Comparison of ENCODE assay signal across 9 cellular contexts in genomic region chr16:20675488-20676267, GRCh38. TPM values are rescaled to one million over a fixed set of nuclear protein-coding genes. Genes with fewer than 3 reads are reported as not detected.
DNase-seq lines count a peak whose midpoint lies in the region; ATAC-seq, FAIRE-seq and TF ChIP-seq lines count a peak whose summit lies in the region.
"Had no signal": no experiment of that assay in that cellular context is flagged by ENCODE, and none has a peak within 500 bp of the region (broad histone marks: within the 10 kb centered on the region; RNA-seq: fewer than 3 reads in every experiment).

No MANE protein-coding gene starts in this region.

- H3K79me2 ChIP-seq in GM23248 (ENCODE audit: insufficient read depth) = no peaks in the 10 kb centered on the region

- no peaks in the 10 kb centered on the region for H3K9me3 ChIP-seq in CD4-positive, CD25-positive, alpha-beta regulatory T cell (ENCODE audit: control insufficient read depth in 2 of 2, low read length in 2 of 2)
- H3K9me3 ChIP-seq in GM23248 (ENCODE audit: low read depth) (no peaks in the 10 kb centered on the region), right lobe of liver (no peaks in the 10 kb centered on the region)

- no peak for TF ChIP-seq CTCF in bronchial epithelial cell (IDR thresholded peaks at IDR 0.05; ENCODE audit: insufficient read depth, low read length, severe bottlenecking)
- no peak for TF ChIP-seq CTCF in right lobe of liver (IDR thresholded peaks at IDR 0.05)

- peak overlapping the region; percentile 72 to 89 (median 84) for H3K4me3 Mint-ChIP-seq in CD4-positive, CD25-positive, alpha-beta regulatory T cell
- H3K4me3 Mint-ChIP-seq in stimulated activated naive CD8-positive, alpha-beta T cell treated with anti-CD3 and anti-CD28 coated beads, Interleukin-15, Interleukin-2, amounts not matched to agents 100 ng/mL and 50 ng/mL, for 24 hours = peak overlapping the region; percentile 64

- FAIRE-seq in bronchial epithelial cell (lab: Jason Lieb, UNC) = no peak
- FAIRE-seq: colon had no signal

- peak overlapping the region; percentile 63 for H3K4me3 ChIP-seq in CD4-positive, CD25-positive, alpha-beta regulatory T cell (ENCODE audit: low read depth, low read length)
- H3K4me3 ChIP-seq in GM23248 = no peak overlapping the region
- H3K4me3 ChIP-seq in bronchial epithelial cell (ENCODE audit: low read depth, low read length) = peak overlapping the region; percentile 34
- H3K4me3 ChIP-seq in right lobe of liver = peak overlapping the region; percentile 17 to 33 (median 23)

- no peaks in the 10 kb centered on the region for H3K9me2 ChIP-seq in GM23248 (ENCODE audit: insufficient read depth)

- no peaks in the 10 kb centered on the region for H3K36me3 Mint-ChIP-seq in CD4-positive, CD25-positive, alpha-beta regulatory T cell
- no peaks in the 10 kb centered on the region for H3K36me3 Mint-ChIP-seq in stimulated activated naive CD8-positive, alpha-beta T cell treated with anti-CD3 and anti-CD28 coated beads, Interleukin-15, Interleukin-2, amounts not matched to agents 100 ng/mL and 50 ng/mL, for 24 hours (ENCODE audit: low read depth)

- H3K27ac ChIP-seq in CD4-positive, CD25-positive, alpha-beta regulatory T cell (ENCODE audit: insufficient read depth, low read length, poor library complexity, severe bottlenecking) = no peak overlapping the region
- no peak overlapping the region for H3K27ac ChIP-seq in GM23248
- H3K27ac ChIP-seq in right lobe of liver = peak overlapping the region; percentile 29 to 37 (median 30)

- in situ Hi-C loops in GM23248 (cut with MboI) = no loop called here

- peak in 2 of 3 donors; percentile 8 to 65 for DNase-seq in CD4-positive, CD25-positive, alpha-beta regulatory T cell
- DNase-seq in GM23248 (peak; percentile 10), NCI-H748 treated with DMSO at 0.1 percent for 48 hours (lab: John Stamatoyannopoulos, UW) (peak; percentile 15), bronchial epithelial cell (ENCODE audit: low read depth) (peak; percentile 70), right lobe of liver (peak in 1 of 3 donors; percentile 30), posterior vena cava (ENCODE audit: low spot score) (no peak)

- peaks cover 7 to 32% (median 13%) of the 10 kb centered on the region in 4 donors for H3K4me1 Mint-ChIP-seq in CD4-positive, CD25-positive, alpha-beta regulatory T cell
- peaks cover 45% of the 10 kb centered on the region for H3K4me1 Mint-ChIP-seq in stimulated activated naive CD8-positive, alpha-beta T cell treated with anti-CD3 and anti-CD28 coated beads, Interleukin-15, Interleukin-2, amounts not matched to agents 100 ng/mL and 50 ng/mL, for 24 hours (ENCODE audit: low read depth)

- ATAC-seq in CD4-positive, CD25-positive, alpha-beta regulatory T cell (ENCODE audit: low read depth in 2 of 2) = peak in 1 of 2 donors; percentile 39
- ATAC-seq in right lobe of liver (peak; percentile 41 to 60 (median 56)), GM19455 (IDR thresholded peaks at IDR 0.05; ENCODE audit: unreplicated experiment) (no peak)

- 1 to 8% methylated on average over 6 of the region's 6 CpGs for WGBS in GM23248 (ENCODE audit: low coverage in 1 of 2, low lambda C conversion rate in 2 of 2, missing lambda C conversion rate in 2 of 2), 2 experiments
- 25% methylated on average over 6 of the region's 6 CpGs for WGBS in right lobe of liver (ENCODE audit: insufficient coverage, low coverage, low lambda C conversion rate, missing lambda C conversion rate)

- H3K27me3 ChIP-seq in CD4-positive, CD25-positive, alpha-beta regulatory T cell (ENCODE audit: control insufficient read depth, insufficient read depth, low read length) = no peaks in the 10 kb centered on the region
- H3K27me3 ChIP-seq in GM23248 (replicated peaks; ENCODE audit: insufficient read depth) (no peaks in the 10 kb centered on the region), bronchial epithelial cell (ENCODE audit: control insufficient read depth, insufficient read depth, low read length) (no peaks in the 10 kb centered on the region), right lobe of liver (no peaks in the 10 kb centered on the region)

- H2AFZ ChIP-seq in GM23248 = no peak overlapping the region

- H4K20me1 ChIP-seq in GM23248 (ENCODE audit: insufficient read depth) = no peaks in the 10 kb centered on the region

- H3K4me2 ChIP-seq in GM23248 (ENCODE audit: unreplicated experiment) = no peak overlapping the region

- no peaks in the 10 kb centered on the region for H3K36me3 ChIP-seq in CD4-positive, CD25-positive, alpha-beta regulatory T cell (ENCODE audit: control insufficient read depth, insufficient read depth, low read length)
- H3K36me3 ChIP-seq in GM23248 (ENCODE audit: low read depth) (no peaks in the 10 kb centered on the region), bronchial epithelial cell (ENCODE audit: control insufficient read depth, insufficient read depth, low read length) (no peaks in the 10 kb centered on the region), right lobe of liver (no peaks in the 10 kb centered on the region)

- H3K27ac Mint-ChIP-seq in CD4-positive, CD25-positive, alpha-beta regulatory T cell = peak overlapping the region; percentile 66 to 91 (median 77)
- peak overlapping the region; percentile 77 for H3K27ac Mint-ChIP-seq in stimulated activated naive CD8-positive, alpha-beta T cell treated with anti-CD3 and anti-CD28 coated beads, Interleukin-15, Interleukin-2, amounts not matched to agents 100 ng/mL and 50 ng/mL, for 24 hours

- no peaks in the 10 kb centered on the region for H3K9me3 Mint-ChIP-seq in CD4-positive, CD25-positive, alpha-beta regulatory T cell
- H3K9me3 Mint-ChIP-seq in stimulated activated naive CD8-positive, alpha-beta T cell treated with anti-CD3 and anti-CD28 coated beads, Interleukin-15, Interleukin-2, amounts not matched to agents 100 ng/mL and 50 ng/mL, for 24 hours = no peaks in the 10 kb centered on the region

- H3F3A ChIP-seq in GM23248 (ENCODE audit: insufficient read depth) = no peaks in the 10 kb centered on the region

- no peak overlapping the region for H3K9ac ChIP-seq in GM23248

- intact Hi-C loops in right lobe of liver (cut with DNase I) = no loop called here
- intact Hi-C loops in posterior vena cava (cut with DNase I) = no loop called here

- no peak for TF ChIP-seq POLR2A in right lobe of liver (IDR thresholded peaks at IDR 0.05)

- peaks cover 4% of the 10 kb centered on the region for H3K27me3 Mint-ChIP-seq in CD4-positive, CD25-positive, alpha-beta regulatory T cell
- no peaks in the 10 kb centered on the region for H3K27me3 Mint-ChIP-seq in stimulated activated naive CD8-positive, alpha-beta T cell treated with anti-CD3 and anti-CD28 coated beads, Interleukin-15, Interleukin-2, amounts not matched to agents 100 ng/mL and 50 ng/mL, for 24 hours

- no peaks in the 10 kb centered on the region for H3K4me1 ChIP-seq in CD4-positive, CD25-positive, alpha-beta regulatory T cell (ENCODE audit: control insufficient read depth, insufficient read depth, low read length, poor library complexity, severe bottlenecking)
- no peaks in the 10 kb centered on the region for H3K4me1 ChIP-seq in GM23248 (ENCODE audit: insufficient read depth)
- H3K4me1 ChIP-seq in right lobe of liver = peaks cover 0 to 37% (median 9%) of the 10 kb centered on the region in 4 donors

RNA-seq across cellular contexts. Expression of gene ACSM1, which starts 21.8 kb away (rescaled TPM):
- total RNA-seq in CD4-positive, CD25-positive, alpha-beta regulatory T cell = not detected
- polyA plus RNA-seq in CD4-positive, CD25-positive, alpha-beta regulatory T cell = under 1 TPM in 2 of 4 donors, not detected in 2; 0.15 to 0.23 TPM
- total RNA-seq in GM23248 (2014; rRNA removed; shearing (Covaris generic)) = not detected in 2 replicates
- not detected in 2 replicates for polyA plus RNA-seq in GM23248 (2016; fragmentation: Nextera tagmentation; extraction: Ambion mirVana)
- total RNA-seq in bronchial epithelial cell (under 0.01 and 0.26 TPM in 2 replicates), right lobe of liver (10 to 100 TPM in 1 of 6 experiments, 1 to 10 TPM in 4, under 1 TPM in 1; 0.90 to 11.1 (median 1.6) TPM), posterior vena cava (under 1 TPM in 1 of 2 donors, not detected in 1; 0.19 TPM)

Comparison
In these comparisons a context has a peak if more than half of its experiments do, and no peak if none do; other contexts are left out.
1. H3K27ac ChIP-seq: peak in right lobe of liver (3 of 3); none in CD4-positive, CD25-positive, alpha-beta regulatory T cell (single experiment) and GM23248 (single experiment).